ENCODE assay signal across 8 cellular contexts in the genomic region with DNA sequence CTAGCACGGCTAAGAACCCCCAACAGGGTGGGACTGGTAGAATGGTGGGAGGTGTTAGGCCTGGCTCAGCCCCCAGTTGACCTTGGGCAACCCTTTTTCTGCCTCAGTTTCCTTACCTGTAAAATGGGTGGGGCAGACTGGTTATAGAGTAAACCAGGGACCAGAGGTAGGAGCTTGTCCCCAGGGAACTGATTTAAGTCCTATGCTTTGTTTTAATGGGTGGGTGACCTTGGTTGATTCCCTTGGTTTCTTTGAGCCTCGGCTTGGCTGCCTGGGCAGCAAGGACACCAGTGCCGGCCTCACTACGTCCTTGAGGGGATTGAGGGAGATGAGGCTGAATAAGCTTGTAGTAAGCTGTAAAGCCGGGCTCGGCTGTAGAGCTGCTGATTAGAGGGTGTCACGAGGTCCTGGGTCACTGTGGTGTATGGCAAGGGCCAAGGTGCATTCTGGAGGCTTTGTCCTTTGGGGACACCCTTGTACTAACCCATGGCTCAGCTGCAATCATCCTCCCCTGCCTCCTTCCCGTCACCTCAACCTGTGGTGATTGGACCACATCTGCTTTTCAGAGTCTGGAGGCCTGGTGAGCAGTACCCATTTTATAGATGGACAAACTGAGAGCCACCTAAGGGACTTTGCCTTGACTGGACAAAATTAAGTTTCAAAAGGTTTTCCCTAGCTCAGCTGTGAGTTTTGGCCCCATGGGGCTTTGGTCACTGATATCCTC. TPM values are rescaled to one million over a fixed set of nuclear protein-coding genes. Genes with fewer than 3 reads are reported as not detected.
A peak's percentile ranks its signal among the peaks of the same experiment; 100 is the strongest.
DNase-seq lines count a peak whose midpoint lies in the region; ATAC-seq, FAIRE-seq and TF ChIP-seq lines count a peak whose summit lies in the region.

No MANE protein-coding gene starts in this region.

- H3K4me1 ChIP-seq in DOHH2 (ENCODE audit: control insufficient read depth, low read length) (peaks cover 73% of the 10 kb centered on the region), endothelial cell of umbilical vein (ENCODE audit: control insufficient read depth, extremely low read depth, insufficient read depth, low read length) (peaks cover 12% of the 10 kb centered on the region)

- H3K9me3 ChIP-seq in DOHH2 (ENCODE audit: control insufficient read depth, insufficient read depth, low read length) (no peaks in the 10 kb centered on the region), endothelial cell of umbilical vein (replicated peaks; ENCODE audit: control insufficient read depth, insufficient read depth, low read length) (no peaks in the 10 kb centered on the region)

- no peak overlapping the region for H2AFZ ChIP-seq in endothelial cell of umbilical vein (ENCODE audit: low read depth, low read length)

- no peaks in the 10 kb centered on the region for H3K27me3 ChIP-seq in DOHH2 (ENCODE audit: control insufficient read depth, low read length)
- no peaks in the 10 kb centered on the region for H3K27me3 ChIP-seq in endothelial cell of umbilical vein (ENCODE audit: control insufficient read depth in 2 of 2, insufficient read depth in 2 of 2, low read length in 2 of 2)

- H3K4me3 ChIP-seq in DOHH2 (ENCODE audit: low read length) (peak overlapping the region; percentile 98), endothelial cell of umbilical vein (replicated peaks in 1 of 3; ENCODE audit: insufficient read depth in 1 of 3, low read depth in 1 of 3, low read length in 3 of 3) (peak overlapping the region in 1 of 3 experiments; percentile 90), retinal pigment epithelial cell (ENCODE audit: low read length) (peak overlapping the region; percentile 78)

- BruUV-seq in endothelial cell of umbilical vein (replicated peaks; lab: Mats Ljungman, UMichigan): TSS peak; percentile 4

- TF ChIP-seq CTCF in DOHH2 (IDR thresholded peaks at IDR 0.05; ENCODE audit: low read depth, low read length, poor library complexity, severe bottlenecking): no peak
- TF ChIP-seq CTCF in endothelial cell of umbilical vein (IDR thresholded peaks at IDR 0.05; ENCODE audit: extremely low read depth in 1 of 2, insufficient read depth in 1 of 2, low read depth in 1 of 2, low read length in 2 of 2): no peak
- no peak for TF ChIP-seq CTCF in retinal pigment epithelial cell (conservative IDR thresholded peaks at IDR 0.05; ENCODE audit: low read depth, low read length)

- POLR2A ChIA-PET in endothelial cell of umbilical vein (lab: Charles Lee): interaction anchor here (1.0 kb wide), 1 partner anchor 34 kb away, joined by 3 read pairs; no protein-coding TSS in a partner anchor

- H3K9ac ChIP-seq in endothelial cell of umbilical vein (replicated peaks; ENCODE audit: extremely low read depth, insufficient read depth, low read length): no peak overlapping the region

- peaks cover 18% of the 10 kb centered on the region for H4K20me1 ChIP-seq in DOHH2 (ENCODE audit: control insufficient read depth, insufficient read depth, low read depth, low read length)
- H4K20me1 ChIP-seq in endothelial cell of umbilical vein (replicated peaks; ENCODE audit: control insufficient read depth, extremely low read depth, insufficient read depth, low read length): no peaks in the 10 kb centered on the region

- CTCF ChIA-PET in endothelial cell of umbilical vein (lab: Charles Lee): interaction anchor here (0.7 to 4.5 kb wide), 5 partner anchors 16 to 201 kb away, joined by 3 to 37 read pairs (median 6); no protein-coding TSS in a partner anchor

- intact Hi-C loops in endothelial cell of umbilical vein (cut with micrococcal nuclease): loop anchor here (5.0 to 10.0 kb wide), 3 partner anchors 202 to 510 kb away; no protein-coding TSS in a partner anchor

- no peak for ATAC-seq in HG03460 (IDR thresholded peaks at IDR 0.05; ENCODE audit: unreplicated experiment)
- no peak for ATAC-seq in HG03135 (IDR thresholded peaks at IDR 0.05; ENCODE audit: unreplicated experiment)

- H3K36me3 ChIP-seq in DOHH2 (ENCODE audit: control insufficient read depth, low read length) (peaks cover 54% of the 10 kb centered on the region), endothelial cell of umbilical vein (ENCODE audit: control insufficient read depth in 2 of 2, extremely low read depth in 1 of 2, insufficient read depth in 2 of 2, low read length in 2 of 2) (no peaks in the 10 kb centered on the region)

- H3K4me2 ChIP-seq in DOHH2 (ENCODE audit: low read length): peak overlapping the region; percentile 82
- H3K4me2 ChIP-seq in endothelial cell of umbilical vein (ENCODE audit: insufficient read depth, low read length): peak overlapping the region; percentile 4

- H3K79me2 ChIP-seq in DOHH2 (ENCODE audit: control insufficient read depth, low read length) (peaks cover 70% of the 10 kb centered on the region), endothelial cell of umbilical vein (ENCODE audit: control insufficient read depth, insufficient read depth, low read length) (peaks cover 48% of the 10 kb centered on the region)

- dilution Hi-C loops in endothelial cell of umbilical vein (cut with MboI; ENCODE audit: extremely low pct_ligation_motif_present, low sequenced_read_pairs): no loop called here

- no peak for FAIRE-seq in endothelial cell of umbilical vein (lab: Jason Lieb, UNC)

- H3K9me1 ChIP-seq in endothelial cell of umbilical vein (replicated peaks; ENCODE audit: control insufficient read depth, extremely low read depth, insufficient read depth, low read length): no peaks in the 10 kb centered on the region

- peaks cover 18% of the 10 kb centered on the region for H3F3A ChIP-seq in DOHH2 (ENCODE audit: control insufficient read depth, insufficient read depth)

- H3K27ac ChIP-seq in DOHH2 (ENCODE audit: low read depth, low read length): peak overlapping the region; percentile 87
- no peak overlapping the region for H3K27ac ChIP-seq in endothelial cell of umbilical vein (ENCODE audit: insufficient read depth, low read depth, low read length)

- DNase-seq in OCI-M1 (lab: John Stamatoyannopoulos, UW): peak; percentile 42
- no peak for DNase-seq in endothelial cell of umbilical vein (ENCODE audit: low read depth, low spot score)
- DNase-seq in retinal pigment epithelial cell (ENCODE audit: low read depth): no peak
- no peak for DNase-seq in AML-193 (lab: John Stamatoyannopoulos, UW)
- DNase-seq in medulla oblongata (ENCODE audit: extremely low spot score): no peak

- no peak for TF ChIP-seq POLR2A in endothelial cell of umbilical vein (IDR thresholded peaks at IDR 0.05; ENCODE audit: low read depth, low read length)

- H3K9me2 ChIP-seq in DOHH2 (replicated peaks; ENCODE audit: control insufficient read depth, low read length): no peaks in the 10 kb centered on the region

TF ChIP-seq in endothelial cell of umbilical vein, 7 proteins besides CTCF, POLR2A, EP300 and RAD21:
- TF ChIP-seq FOS (IDR thresholded peaks at IDR 0.05; ENCODE audit: borderline replicate concordance, insufficient read depth, low read length) (no peak), POLR2AphosphoS5 (IDR thresholded peaks at IDR 0.05; ENCODE audit: insufficient read depth, low read depth, low read length) (no peak)
TF ChIP-seq in endothelial cell of umbilical vein: peak in this region for 0.

RNA-seq across cellular contexts. Expression of a gene that starts 2.2 kb away (rescaled TPM):
- total RNA-seq in endothelial cell of umbilical vein: 33.8 and 38.0 TPM in 2 replicates
- 24.8 and 25.7 TPM in 2 replicates for polyA plus RNA-seq in endothelial cell of umbilical vein
- 16.9 and 19.1 TPM in 2 replicates for polyA plus RNA-seq in endothelial cell of umbilical vein (2011; cell fraction: cytosol; rRNA removed)
- polyA plus RNA-seq in endothelial cell of umbilical vein (2011; cell fraction: nucleus; rRNA removed): 51.5 and 59.3 TPM in 2 replicates
- polyA plus RNA-seq in endothelial cell of umbilical vein (2012): 13.7 and 19.6 TPM in 2 replicates
- polyA minus RNA-seq in endothelial cell of umbilical vein: 75.0 and 82.1 TPM in 2 replicates
- 12.4 TPM for polyA minus RNA-seq in endothelial cell of umbilical vein (2011; cell fraction: cytosol; rRNA and poly(A)+ RNA removed)
- polyA minus RNA-seq in endothelial cell of umbilical vein (2011; cell fraction: nucleus; rRNA and poly(A)+ RNA removed): 47.6 and 56.2 TPM in 2 replicates
